Comparison of ENCODE assay signal across 1 cellular context in genomic region chr2:110083757-110084156, GRCh38. TPM values are rescaled to one million over a fixed set of nuclear protein-coding genes. Genes with fewer than 3 reads are reported as not detected.
"Had no signal": no experiment of that assay in that cellular context is flagged by ENCODE, and none has a peak within 500 bp of the region (broad histone marks: within the 10 kb centered on the region; RNA-seq: fewer than 3 reads in every experiment).

No MANE protein-coding gene starts in this region.

RNA-seq across cellular contexts. Expression of gene MALL, which starts 31.9 kb away (rescaled TPM):
- polyA plus RNA-seq: GM12878 had no signal
